14 cellular contexts compared by ENCODE assay signal in genomic region chr3:172127929-172128580, GRCh38.
DNase-seq lines count a peak whose midpoint lies in the region; ATAC-seq, FAIRE-seq and TF ChIP-seq lines count a peak whose summit lies in the region.
"Had no signal": no experiment of that assay in that cellular context is flagged by ENCODE, and none has a peak within 500 bp of the region (broad histone marks: within the 10 kb centered on the region; RNA-seq: fewer than 3 reads in every experiment).

No MANE protein-coding gene starts in this region.

- DNase-seq in Panc1 (ENCODE audit: low read depth, low spot score), result no peak
- no peak for DNase-seq in endothelial cell of umbilical vein (ENCODE audit: low read depth, low spot score)
- no peak for DNase-seq in SK-N-DZ (ENCODE audit: low spot score)
- no peak for DNase-seq in NCI-H2196 treated with DMSO at 0.1 percent for 48 hours (lab: John Stamatoyannopoulos, UW; ENCODE audit: unreplicated experiment)
- DNase-seq: activated CD4-positive, alpha-beta memory T cell treated with anti-CD3 and anti-CD28 coated beads, Interleukin-2, amount 10 ng/mL, durations not matched to agents 7 days and 5 days; C1 segment of cervical spinal cord; DND-41; kidney; NCI-H187 treated with DMSO at 0.1 percent for 48 hours; NCI-H526 had no signal

- no peak overlapping the region for H2AFZ ChIP-seq in endothelial cell of umbilical vein (ENCODE audit: low read depth, low read length)
- H2AFZ ChIP-seq: parathyroid adenoma had no signal

- FAIRE-seq in endothelial cell of umbilical vein (lab: Jason Lieb, UNC), result no peak
- FAIRE-seq: kidney had no signal

- 91% methylated on average over 6 of the region's 6 CpGs for WGBS in urinary bladder

- BruUV-seq in Panc1 (replicated peaks; lab: Mats Ljungman, UMichigan) (no TSS peak), endothelial cell of umbilical vein (replicated peaks; lab: Mats Ljungman, UMichigan) (no TSS peak)

- H3K9me1 ChIP-seq in endothelial cell of umbilical vein (replicated peaks; ENCODE audit: control insufficient read depth, extremely low read depth, insufficient read depth, low read length), result no peaks in the 10 kb centered on the region

- H3K79me2 ChIP-seq in endothelial cell of umbilical vein (ENCODE audit: control insufficient read depth, insufficient read depth, low read length), result peaks cover 81% of the 10 kb centered on the region

- peaks cover 78% of the 10 kb centered on the region for H3K4me1 ChIP-seq in Panc1 (ENCODE audit: control insufficient read depth, insufficient read depth, low read length)
- H3K4me1 ChIP-seq in endothelial cell of umbilical vein (ENCODE audit: control insufficient read depth, extremely low read depth, insufficient read depth, low read length), result peaks cover 59% of the 10 kb centered on the region
- H3K4me1 ChIP-seq in neutrophil (ENCODE audit: control insufficient read depth in 1 of 2, insufficient read depth in 1 of 2, low read depth in 1 of 2, low read length in 1 of 2), result peaks cover 81 to 84% of the 10 kb centered on the region in 2 experiments
- peaks cover 2% of the 10 kb centered on the region for H3K4me1 ChIP-seq in urinary bladder (ENCODE audit: insufficient read depth)

- CTCF ChIA-PET in Panc1 (lab: Charles Lee) (no interaction called here), endothelial cell of umbilical vein (lab: Charles Lee) (interaction anchor here (0.7 to 1.3 kb wide), 6 partner anchors 9 to 204 kb away, joined by 3 read pairs; no protein-coding TSS in a partner anchor)

- peaks cover 5% of the 10 kb centered on the region for H4K20me1 ChIP-seq in endothelial cell of umbilical vein (replicated peaks; ENCODE audit: control insufficient read depth, extremely low read depth, insufficient read depth, low read length)

- H3K9me3 ChIP-seq in Panc1 (ENCODE audit: control insufficient read depth, insufficient read depth, low read depth, low read length), result no peaks in the 10 kb centered on the region
- no peaks in the 10 kb centered on the region for H3K9me3 ChIP-seq in endothelial cell of umbilical vein (replicated peaks; ENCODE audit: control insufficient read depth, insufficient read depth, low read length)
- H3K9me3 ChIP-seq in neutrophil, result no peaks in the 10 kb centered on the region

- H3K4me3 ChIP-seq in Panc1 (ENCODE audit: low read depth in 2 of 2, low read length in 2 of 2) (no peak overlapping the region), endothelial cell of umbilical vein (replicated peaks in 1 of 3; ENCODE audit: insufficient read depth in 1 of 3, low read depth in 1 of 3, low read length in 3 of 3) (no peak overlapping the region), neutrophil (ENCODE audit: low read depth in 1 of 2, low read length in 1 of 2) (no peak overlapping the region), urinary bladder (ENCODE audit: low read depth, low read length) (no peak overlapping the region)

- TF ChIP-seq CTCF in Panc1 (IDR thresholded peaks at IDR 0.05) (no peak), endothelial cell of umbilical vein (IDR thresholded peaks at IDR 0.05; ENCODE audit: extremely low read depth in 1 of 2, insufficient read depth in 1 of 2, low read depth in 1 of 2, low read length in 2 of 2) (no peak), neutrophil (IDR thresholded peaks at IDR 0.05) (no peak)

- no peak overlapping the region for H3K4me2 ChIP-seq in endothelial cell of umbilical vein (ENCODE audit: insufficient read depth, low read length)

- TF ChIP-seq POLR2A in endothelial cell of umbilical vein (IDR thresholded peaks at IDR 0.05; ENCODE audit: low read depth, low read length), result no peak

- intact Hi-C loops in Panc1 (cut with micrococcal nuclease; ENCODE audit: unreplicated experiment), result no loop called here
- intact Hi-C loops in endothelial cell of umbilical vein (cut with micrococcal nuclease), result no loop called here

- peaks cover 6% of the 10 kb centered on the region; the same call in 1 of the 2 replicates for H3K36me3 ChIP-seq in Panc1 (ENCODE audit: control insufficient read depth, insufficient read depth, low read length)
- peaks cover 7 to 9% of the 10 kb centered on the region in 2 experiments for H3K36me3 ChIP-seq in endothelial cell of umbilical vein (ENCODE audit: control insufficient read depth in 2 of 2, extremely low read depth in 1 of 2, insufficient read depth in 2 of 2, low read length in 2 of 2)
- peaks cover 9% of the 10 kb centered on the region for H3K36me3 ChIP-seq in neutrophil
- no peaks in the 10 kb centered on the region for H3K36me3 ChIP-seq in urinary bladder (ENCODE audit: insufficient read depth)

- dilution Hi-C loops in endothelial cell of umbilical vein (cut with MboI; ENCODE audit: extremely low pct_ligation_motif_present, low sequenced_read_pairs), result no loop called here

- H3K27me3 ChIP-seq in Panc1 (ENCODE audit: control insufficient read depth, insufficient read depth, low read length), result no peaks in the 10 kb centered on the region
- H3K27me3 ChIP-seq in endothelial cell of umbilical vein (ENCODE audit: control insufficient read depth in 2 of 2, insufficient read depth in 2 of 2, low read length in 2 of 2), result no peaks in the 10 kb centered on the region
- no peaks in the 10 kb centered on the region for H3K27me3 ChIP-seq in neutrophil

- POLR2A ChIA-PET in Panc1 (lab: Charles Lee), result interaction anchor here (0.5 to 0.6 kb wide), 3 partner anchors 13 to 121 kb away, joined by 3 to 4 read pairs (median 3); no protein-coding TSS in a partner anchor
- POLR2A ChIA-PET in endothelial cell of umbilical vein (lab: Charles Lee), result interaction anchor here (0.8 to 1.3 kb wide), 2 partner anchors 13 to 61 kb away, joined by 3 read pairs; no protein-coding TSS in a partner anchor

- ATAC-seq in Panc1 (no peak), GM21390 (IDR thresholded peaks at IDR 0.05; ENCODE audit: unreplicated experiment) (no peak)

- H3K9ac ChIP-seq in endothelial cell of umbilical vein (replicated peaks; ENCODE audit: extremely low read depth, insufficient read depth, low read length), result no peak overlapping the region
- H3K9ac ChIP-seq: parathyroid adenoma had no signal

- in situ Hi-C loops in Panc1 (cut with HindIII; ENCODE audit: low pct_unique_long_range_greater_than_20kb, low sequenced_read_pairs), result no loop called here

- H3K27ac ChIP-seq in Panc1 (ENCODE audit: low read length) (peak overlapping the region; percentile 92), endothelial cell of umbilical vein (ENCODE audit: insufficient read depth, low read depth, low read length) (peak overlapping the region; percentile 38), neutrophil (peak overlapping the region; percentile 95), urinary bladder (ENCODE audit: low read depth) (peak overlapping the region; percentile 16)
- H3K27ac ChIP-seq: parathyroid adenoma had no signal

TF ChIP-seq in endothelial cell of umbilical vein, 7 proteins besides CTCF, POLR2A, EP300 and RAD21:
- no peak for TF ChIP-seq POLR2AphosphoS5 (IDR thresholded peaks at IDR 0.05; ENCODE audit: insufficient read depth, low read depth, low read length)
- TF ChIP-seq MAX (IDR thresholded peaks at IDR 0.05; ENCODE audit: insufficient read depth, insufficient read length), result no peak
- TF ChIP-seq MYC (IDR thresholded peaks at IDR 0.05; ENCODE audit: low read depth, low read length), result no peak
- no peak for TF ChIP-seq FOS (IDR thresholded peaks at IDR 0.05; ENCODE audit: borderline replicate concordance, insufficient read depth, low read length)
- TF ChIP-seq EZH2 (IDR thresholded peaks at IDR 0.05; ENCODE audit: borderline replicate concordance, low read depth, low read length, severe bottlenecking), result no peak

Comparison
In these comparisons a context has a peak if more than half of its experiments do, and no peak if none do; other contexts are left out.
1. H3K27ac ChIP-seq: peak in every context shown above with its lines; median percentile 95 in neutrophil; 92 in Panc1; 38 in endothelial cell of umbilical vein; 16 in urinary bladder.